Comparison of ENCODE assay signal across 12 cellular contexts in the genomic region with DNA sequence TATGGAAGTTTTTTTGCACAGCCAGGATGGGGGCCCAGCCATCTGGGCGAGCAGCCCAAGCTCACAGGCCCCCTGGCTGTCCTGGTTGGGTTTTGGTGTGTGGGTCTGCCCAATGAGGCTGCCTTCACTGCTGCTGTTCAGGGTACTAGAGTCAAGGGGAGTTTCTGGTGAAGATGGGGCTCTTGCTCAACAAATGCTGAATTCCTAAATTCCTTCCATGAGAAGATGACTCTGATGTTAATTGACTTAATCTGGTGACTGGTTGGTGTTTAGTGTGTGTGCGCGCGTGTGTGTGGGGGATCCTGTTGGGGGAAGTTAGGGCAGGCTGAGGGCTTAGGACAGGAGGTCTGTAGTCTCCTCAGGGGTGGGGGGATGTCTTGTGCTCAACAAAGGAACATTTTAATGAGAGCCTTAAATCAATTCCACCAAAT. TPM values are rescaled to one million over a fixed set of nuclear protein-coding genes. Genes with fewer than 3 reads are reported as not detected.
DNase-seq lines count a peak whose midpoint lies in the region; ATAC-seq and TF ChIP-seq lines count a peak whose summit lies in the region.
"Had no signal": no experiment of that assay in that cellular context is flagged by ENCODE, and none has a peak within 500 bp of the region (broad histone marks: within the 10 kb centered on the region; RNA-seq: fewer than 3 reads in every experiment).

No MANE protein-coding gene starts in this region.

- no peak overlapping the region for H2AFZ ChIP-seq in neuron (ENCODE audit: low read depth, low read length)

- H3K4me3 ChIP-seq in Caco-2 (ENCODE audit: low read depth, low read length) (peak overlapping the region; percentile 95; the same call in 1 of the 2 replicates), Panc1 (ENCODE audit: low read depth in 2 of 2, low read length in 2 of 2) (peak overlapping the region; percentile 90 to 91), neuron (ENCODE audit: low read length) (peak overlapping the region; percentile 94)

- CTCF ChIA-PET in Caco-2 (lab: Charles Lee) (interaction anchor here (1.1 kb wide), 1 partner anchor 52 kb away, joined by 3 read pairs; no protein-coding TSS in a partner anchor), Panc1 (lab: Charles Lee) (no interaction called here)

- intact Hi-C loops in Caco-2 (cut with micrococcal nuclease; ENCODE audit: unreplicated experiment) (loop anchor here (2.0 kb wide), 1 partner anchor 13 kb away; no protein-coding TSS in a partner anchor), Panc1 (cut with micrococcal nuclease; ENCODE audit: unreplicated experiment) (loop anchor here (5.0 kb wide), 1 partner anchor 64 kb away; no protein-coding TSS in a partner anchor)

- H3K27me3 Mint-ChIP-seq in Caco-2 (ENCODE audit: insufficient read depth, unreplicated experiment) = no peaks in the 10 kb centered on the region

- H3K9me3 ChIP-seq in Caco-2 (no peaks in the 10 kb centered on the region), Panc1 (ENCODE audit: control insufficient read depth, insufficient read depth, low read depth, low read length) (no peaks in the 10 kb centered on the region), neuron (ENCODE audit: low read length) (no peaks in the 10 kb centered on the region)

- POLR2A ChIA-PET in Caco-2 (lab: Charles Lee) (no interaction called here), Panc1 (lab: Charles Lee) (no interaction called here)

- H3K27ac Mint-ChIP-seq in Caco-2 (ENCODE audit: unreplicated experiment) = peak overlapping the region; percentile 16
- H3K27ac Mint-ChIP-seq: stimulated activated memory B cell treated with anti-CD40 and anti-IgM and Interleukin-4, amounts not matched to agents 10 μg/mL and 1 μg/mL and 100 μg/mL, for 72 hours had no signal

- BruUV-seq in Caco-2 (replicated peaks; lab: Mats Ljungman, UMichigan) (no TSS peak), Panc1 (replicated peaks; lab: Mats Ljungman, UMichigan) (no TSS peak)

- H3K36me3 Mint-ChIP-seq in Caco-2 (ENCODE audit: insufficient read depth, unreplicated experiment) = peaks cover 17% of the 10 kb centered on the region

- TF ChIP-seq CTCF in Caco-2 (IDR thresholded peaks at IDR 0.05; ENCODE audit: insufficient read depth in 1 of 2, low read depth in 1 of 2, low read length in 1 of 2, severe bottlenecking in 1 of 2, unreplicated experiment in 1 of 2) (no peak), Panc1 (IDR thresholded peaks at IDR 0.05) (no peak)

- peaks cover 21% of the 10 kb centered on the region; the same call in 1 of the 2 replicates for H3K4me1 ChIP-seq in Caco-2
- peaks cover 44% of the 10 kb centered on the region for H3K4me1 ChIP-seq in Panc1 (ENCODE audit: control insufficient read depth, insufficient read depth, low read length)
- peaks cover 24% of the 10 kb centered on the region for H3K4me1 ChIP-seq in neuron (ENCODE audit: insufficient read depth, low read length)

- in situ Hi-C loops in Panc1 (cut with HindIII; ENCODE audit: low pct_unique_long_range_greater_than_20kb, low sequenced_read_pairs) = no loop called here

- H3K4me3 Mint-ChIP-seq in Caco-2 (ENCODE audit: unreplicated experiment) = peak overlapping the region; percentile 78
- H3K4me3 Mint-ChIP-seq: stimulated activated memory B cell treated with anti-CD40 and anti-IgM and Interleukin-4, amounts not matched to agents 10 μg/mL and 1 μg/mL and 100 μg/mL, for 72 hours had no signal

- DNase-seq in Caco-2 (no peak), Panc1 (ENCODE audit: low read depth, low spot score) (no peak), fibroblast of gingiva (ENCODE audit: low read depth) (peak; percentile 85), glomerular visceral epithelial cell (ENCODE audit: extremely low spot score) (no peak), NCI-H2171 (lab: John Stamatoyannopoulos, UW) (no peak)
- DNase-seq: DMS53, small intestine, SW 1271 had no signal

- H3K27me3 ChIP-seq in Caco-2 (replicated peaks; ENCODE audit: control insufficient read depth, insufficient read depth, low read length) = no peaks in the 10 kb centered on the region
- no peaks in the 10 kb centered on the region for H3K27me3 ChIP-seq in Panc1 (ENCODE audit: control insufficient read depth, insufficient read depth, low read length)
- H3K27me3 ChIP-seq in neuron (ENCODE audit: insufficient read depth, low read length) = no peaks in the 10 kb centered on the region

- ATAC-seq in Panc1 (no peak), HG02840 (IDR thresholded peaks at IDR 0.05; ENCODE audit: low FRiP score, unreplicated experiment) (no peak), GM19452 (IDR thresholded peaks at IDR 0.05; ENCODE audit: unreplicated experiment) (no peak)
- ATAC-seq: stimulated activated memory B cell treated with anti-CD40 and anti-IgM and Interleukin-4, amounts not matched to agents 10 μg/mL and 1 μg/mL and 100 μg/mL, for 72 hours had no signal

- no peaks in the 10 kb centered on the region for H3K9me3 Mint-ChIP-seq in Caco-2 (ENCODE audit: unreplicated experiment)
- H3K9me3 Mint-ChIP-seq: stimulated activated memory B cell treated with anti-CD40 and anti-IgM and Interleukin-4, amounts not matched to agents 10 μg/mL and 1 μg/mL and 100 μg/mL, for 72 hours had no signal

- peak overlapping the region; percentile 91 for H3K27ac ChIP-seq in Panc1 (ENCODE audit: low read length)

- H3K36me3 ChIP-seq in Caco-2 (ENCODE audit: control insufficient read depth, insufficient read depth, low read length) (peaks cover 2% of the 10 kb centered on the region; the same call in 1 of the 2 replicates), Panc1 (ENCODE audit: control insufficient read depth, insufficient read depth, low read length) (peaks cover 3% of the 10 kb centered on the region; the same call in 1 of the 2 replicates), neuron (ENCODE audit: insufficient read depth, low read length) (peaks cover 7% of the 10 kb centered on the region)

- peaks cover 11% of the 10 kb centered on the region for H3K4me1 Mint-ChIP-seq in Caco-2 (ENCODE audit: low read depth, unreplicated experiment)
- H3K4me1 Mint-ChIP-seq: stimulated activated memory B cell treated with anti-CD40 and anti-IgM and Interleukin-4, amounts not matched to agents 10 μg/mL and 1 μg/mL and 100 μg/mL, for 72 hours had no signal

RNA-seq across cellular contexts. Expression of a gene that starts 1.9 kb away (rescaled TPM):
- total RNA-seq in Caco-2 (2022) (175 and 180 TPM in 2 replicates), Panc1 (2021; ENCODE audit: unreplicated experiment) (240 TPM)
- polyA plus RNA-seq in Panc1 (2012; ENCODE audit: insufficient read length) = 281 TPM

RNA-seq across cellular contexts. Expression of a gene that starts 18.6 kb away (rescaled TPM):
- total RNA-seq in Caco-2 (2022) (47.7 and 52.7 TPM in 2 replicates), Panc1 (2021; ENCODE audit: unreplicated experiment) (22.6 TPM)
- 21.8 TPM for polyA plus RNA-seq in Panc1 (2012; ENCODE audit: insufficient read length)

RNA-seq across cellular contexts. Expression of a gene that starts 18.8 kb away (rescaled TPM):
- 123 and 124 TPM in 2 replicates for total RNA-seq in Caco-2 (2022)
- total RNA-seq in Panc1 (2021; ENCODE audit: unreplicated experiment) = 65.6 TPM
- 99.3 TPM for polyA plus RNA-seq in Panc1 (2012; ENCODE audit: insufficient read length)

RNA-seq across cellular contexts. Expression of a gene that starts 24.3 kb away (rescaled TPM):
- total RNA-seq in Caco-2 (2022) = 25.3 and 26.7 TPM in 2 replicates
- total RNA-seq in Panc1 (2021; ENCODE audit: unreplicated experiment) = 32.1 TPM
- 30.5 TPM for polyA plus RNA-seq in Panc1 (2012; ENCODE audit: insufficient read length)

RNA-seq across cellular contexts. Expression of a gene that starts 56.6 kb away (rescaled TPM):
- total RNA-seq in Caco-2 (2022) = 71.0 and 74.9 TPM in 2 replicates
- total RNA-seq in Panc1 (2021; ENCODE audit: unreplicated experiment) = 106 TPM
- polyA plus RNA-seq in Panc1 (2012; ENCODE audit: insufficient read length) = 80.3 TPM
